In genomic region chr21:31161157-31161556, GRCh38 we compare ENCODE assay signal across 10 cellular contexts.
DNase-seq lines count a peak whose midpoint lies in the region; ATAC-seq, FAIRE-seq and TF ChIP-seq lines count a peak whose summit lies in the region.
"Had no signal": no experiment of that assay in that cellular context is flagged by ENCODE, and none has a peak within 500 bp of the region (broad histone marks: within the 10 kb centered on the region; RNA-seq: fewer than 3 reads in every experiment).

No MANE protein-coding gene starts in this region.

- H3K4me3 ChIP-seq in iPS-18a (ENCODE audit: low read length) = peak overlapping the region; percentile 57

- H3K4me1 Mint-ChIP-seq in activated CD4-positive, alpha-beta memory T cell treated with anti-CD3 and anti-CD28 coated beads for 36 hours (ENCODE audit: low read depth) = peaks cover 84% of the 10 kb centered on the region
- H3K4me1 Mint-ChIP-seq in activated CD4-positive, alpha-beta memory T cell treated with anti-CD3 and anti-CD28 coated beads, Interleukin-2, amount 10 ng/mL, durations not matched to agents 7 days and 5 days = peaks cover 51% of the 10 kb centered on the region
- H3K4me1 Mint-ChIP-seq in activated naive CD4-positive, alpha-beta T cell treated with anti-CD3 and anti-CD28 coated beads, Interleukin-2, amount 50 U/mL, for 24 hours = peaks cover 95% of the 10 kb centered on the region

- CTCF ChIA-PET in activated CD4-positive, alpha-beta memory T cell treated with anti-CD3 and anti-CD28 coated beads for 36 hours (lab: Charles Lee) = interaction anchor here (0.5 to 3.4 kb wide), 4 partner anchors 15 to 398 kb away, joined by 3 to 16 read pairs (median 3); no protein-coding TSS in a partner anchor
- CTCF ChIA-PET in activated CD4-positive, alpha-beta memory T cell treated with anti-CD3 and anti-CD28 coated beads, Interleukin-2, amount 10 ng/mL, durations not matched to agents 7 days and 5 days (lab: Charles Lee) = interaction anchor here (1.0 to 1.1 kb wide), 2 partner anchors 62 to 398 kb away, joined by 3 to 4 read pairs; no protein-coding TSS in a partner anchor

- H3K9me3 Mint-ChIP-seq in activated CD4-positive, alpha-beta memory T cell treated with anti-CD3 and anti-CD28 coated beads for 36 hours = peaks cover 14% of the 10 kb centered on the region
- H3K9me3 Mint-ChIP-seq in activated CD4-positive, alpha-beta memory T cell treated with anti-CD3 and anti-CD28 coated beads, Interleukin-2, amount 10 ng/mL, durations not matched to agents 7 days and 5 days = peaks cover 13% of the 10 kb centered on the region
- no peaks in the 10 kb centered on the region for H3K9me3 Mint-ChIP-seq in activated naive CD4-positive, alpha-beta T cell treated with anti-CD3 and anti-CD28 coated beads, Interleukin-2, amount 50 U/mL, for 24 hours

- intact Hi-C loops in activated CD4-positive, alpha-beta memory T cell treated with anti-CD3 and anti-CD28 coated beads for 36 hours (cut with micrococcal nuclease) = loop anchor here (2.0 kb wide), 1 partner anchor 16 kb away; no protein-coding TSS in a partner anchor

- no peak for TF ChIP-seq POLR2A in GM12892 (IDR thresholded peaks at IDR 0.05; ENCODE audit: low read depth, low read length)

- ATAC-seq in HG03280 (IDR thresholded peaks at IDR 0.05; ENCODE audit: unreplicated experiment) = no peak
- ATAC-seq: stimulated activated naive B cell treated with anti-CD40 and anti-IgM and Interleukin-4, amounts not matched to agents 10 μg/mL and 1 μg/mL and 100 μg/mL, for 72 hours had no signal

- H3K36me3 ChIP-seq in iPS-18a (ENCODE audit: control insufficient read depth, low read depth, low read length) = no peaks in the 10 kb centered on the region

- H3K36me3 Mint-ChIP-seq in activated CD4-positive, alpha-beta memory T cell treated with anti-CD3 and anti-CD28 coated beads for 36 hours = peaks cover 47% of the 10 kb centered on the region
- peaks cover 51% of the 10 kb centered on the region for H3K36me3 Mint-ChIP-seq in activated CD4-positive, alpha-beta memory T cell treated with anti-CD3 and anti-CD28 coated beads, Interleukin-2, amount 10 ng/mL, durations not matched to agents 7 days and 5 days (ENCODE audit: low read depth)
- peaks cover 20% of the 10 kb centered on the region for H3K36me3 Mint-ChIP-seq in activated naive CD4-positive, alpha-beta T cell treated with anti-CD3 and anti-CD28 coated beads, Interleukin-2, amount 50 U/mL, for 24 hours

- no peak overlapping the region for H3K27ac ChIP-seq in iPS-18a (ENCODE audit: low read length)

- peak; percentile 58 for DNase-seq in activated CD4-positive, alpha-beta memory T cell treated with anti-CD3 and anti-CD28 coated beads for 36 hours
- no peak for DNase-seq in activated CD4-positive, alpha-beta memory T cell treated with anti-CD3 and anti-CD28 coated beads, Interleukin-2, amount 10 ng/mL, durations not matched to agents 7 days and 5 days
- peak; percentile 30 to 48 for DNase-seq in stimulated activated CD4-positive, alpha-beta T cell treated with anti-CD3 and anti-CD28 coated beads, Interleukin-2, amount 100 ng/mL, for 24 hours
- DNase-seq in NCI-H82 (lab: John Stamatoyannopoulos, UW) (no peak), GM12892 (ENCODE audit: insufficient read length) (no peak)
- DNase-seq: NCI-H345; stimulated activated naive B cell treated with anti-CD40 and anti-IgM and Interleukin-4, amounts not matched to agents 10 μg/mL and 1 μg/mL and 100 μg/mL, for 72 hours had no signal

- peak overlapping the region; percentile 77 for H3K27ac Mint-ChIP-seq in activated CD4-positive, alpha-beta memory T cell treated with anti-CD3 and anti-CD28 coated beads for 36 hours
- H3K27ac Mint-ChIP-seq in activated CD4-positive, alpha-beta memory T cell treated with anti-CD3 and anti-CD28 coated beads, Interleukin-2, amount 10 ng/mL, durations not matched to agents 7 days and 5 days = no peak overlapping the region
- H3K27ac Mint-ChIP-seq in activated naive CD4-positive, alpha-beta T cell treated with anti-CD3 and anti-CD28 coated beads, Interleukin-2, amount 50 U/mL, for 24 hours = peak overlapping the region; percentile 97
- H3K27ac Mint-ChIP-seq: stimulated activated naive B cell treated with anti-CD40 and anti-IgM and Interleukin-4, amounts not matched to agents 10 μg/mL and 1 μg/mL and 100 μg/mL, for 72 hours had no signal

- H3K4me3 Mint-ChIP-seq in activated CD4-positive, alpha-beta memory T cell treated with anti-CD3 and anti-CD28 coated beads for 36 hours = peak overlapping the region; percentile 53
- H3K4me3 Mint-ChIP-seq in activated CD4-positive, alpha-beta memory T cell treated with anti-CD3 and anti-CD28 coated beads, Interleukin-2, amount 10 ng/mL, durations not matched to agents 7 days and 5 days = no peak overlapping the region
- peak overlapping the region; percentile 65 for H3K4me3 Mint-ChIP-seq in activated naive CD4-positive, alpha-beta T cell treated with anti-CD3 and anti-CD28 coated beads, Interleukin-2, amount 50 U/mL, for 24 hours
- H3K4me3 Mint-ChIP-seq: stimulated activated naive B cell treated with anti-CD40 and anti-IgM and Interleukin-4, amounts not matched to agents 10 μg/mL and 1 μg/mL and 100 μg/mL, for 72 hours had no signal

- H3K27me3 Mint-ChIP-seq in activated CD4-positive, alpha-beta memory T cell treated with anti-CD3 and anti-CD28 coated beads for 36 hours = no peaks in the 10 kb centered on the region
- no peaks in the 10 kb centered on the region for H3K27me3 Mint-ChIP-seq in activated CD4-positive, alpha-beta memory T cell treated with anti-CD3 and anti-CD28 coated beads, Interleukin-2, amount 10 ng/mL, durations not matched to agents 7 days and 5 days
- H3K27me3 Mint-ChIP-seq in activated naive CD4-positive, alpha-beta T cell treated with anti-CD3 and anti-CD28 coated beads, Interleukin-2, amount 50 U/mL, for 24 hours = no peaks in the 10 kb centered on the region
- H3K27me3 Mint-ChIP-seq: stimulated activated naive B cell treated with anti-CD40 and anti-IgM and Interleukin-4, amounts not matched to agents 10 μg/mL and 1 μg/mL and 100 μg/mL, for 72 hours had no signal

- peaks cover 40% of the 10 kb centered on the region for H3K4me1 ChIP-seq in iPS-18a (ENCODE audit: control insufficient read depth, low read depth, low read length)

- FAIRE-seq in GM12892 (lab: Jason Lieb, UNC) = no peak

- H3K9me3 ChIP-seq in iPS-18a (ENCODE audit: control insufficient read depth, low read depth, low read length) = no peaks in the 10 kb centered on the region

- H3K9ac ChIP-seq in iPS-18a (ENCODE audit: low read length) = no peak overlapping the region

- no peaks in the 10 kb centered on the region for H3K27me3 ChIP-seq in iPS-18a (ENCODE audit: control insufficient read depth, insufficient read depth, low read length)

- POLR2A ChIA-PET in activated CD4-positive, alpha-beta memory T cell treated with anti-CD3 and anti-CD28 coated beads for 36 hours (lab: Charles Lee) = interaction anchor here (0.6 to 0.8 kb wide), 2 partner anchors 12 to 20 kb away, joined by 3 read pairs; no protein-coding TSS in a partner anchor
- POLR2A ChIA-PET in activated CD4-positive, alpha-beta memory T cell treated with anti-CD3 and anti-CD28 coated beads, Interleukin-2, amount 10 ng/mL, durations not matched to agents 7 days and 5 days (lab: Charles Lee) = interaction anchor here (0.6 to 2.1 kb wide), 4 partner anchors 11 to 28 kb away, joined by 3 to 4 read pairs (median 3); no protein-coding TSS in a partner anchor

Comparison
In these comparisons a context has a peak if more than half of its experiments do, and no peak if none do; other contexts are left out.
1. DNase-seq: peak in activated CD4-positive, alpha-beta memory T cell treated with anti-CD3 and anti-CD28 coated beads for 36 hours (single experiment) and stimulated activated CD4-positive, alpha-beta T cell treated with anti-CD3 and anti-CD28 coated beads, Interleukin-2, amount 100 ng/mL, for 24 hours (2 of 2); none in activated CD4-positive, alpha-beta memory T cell treated with anti-CD3 and anti-CD28 coated beads, Interleukin-2, amount 10 ng/mL, durations not matched to agents 7 days and 5 days (single experiment), NCI-H82 (single experiment) and GM12892 (single experiment).